In the genomic region with DNA sequence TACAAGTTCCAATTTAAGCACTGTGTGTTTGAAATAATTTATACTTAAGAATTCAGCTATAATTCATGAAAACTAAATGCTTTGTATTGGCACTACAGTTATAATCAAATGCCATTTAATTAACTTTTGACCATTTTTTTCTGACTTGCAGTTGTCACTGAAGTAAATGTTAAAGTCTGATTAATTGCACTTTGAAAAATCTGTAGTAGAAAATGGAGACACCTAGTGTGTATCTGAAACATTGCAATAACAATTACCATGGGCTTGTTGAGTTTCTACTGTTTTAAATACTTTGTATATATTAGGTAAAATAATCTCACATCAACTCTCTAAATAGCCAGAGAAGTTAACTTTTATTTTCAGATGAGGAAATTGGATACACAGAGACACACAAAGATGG, we compare ENCODE assay signal across 11 cellular contexts.
DNase-seq lines count a peak whose midpoint lies in the region; ATAC-seq and TF ChIP-seq lines count a peak whose summit lies in the region.
"Had no signal": no experiment of that assay in that cellular context is flagged by ENCODE, and none has a peak within 500 bp of the region (broad histone marks: within the 10 kb centered on the region; RNA-seq: fewer than 3 reads in every experiment).

No MANE protein-coding gene starts in this region.

- no peaks in the 10 kb centered on the region for H3K79me2 ChIP-seq in neural cell (replicated peaks; ENCODE audit: insufficient read depth, low read length)

- H3K27me3 ChIP-seq in brain microvascular endothelial cell (replicated peaks) (no peaks in the 10 kb centered on the region), neural cell (ENCODE audit: insufficient read depth, low read depth, low read length) (no peaks in the 10 kb centered on the region)
- H3K27me3 ChIP-seq: thyroid gland had no signal

- H3K9ac ChIP-seq in neural cell (ENCODE audit: low read length) = no peak overlapping the region

- H3K4me3 ChIP-seq in brain microvascular endothelial cell (ENCODE audit: low read depth, low read length) (no peak overlapping the region), neural cell (ENCODE audit: low read length) (no peak overlapping the region)
- H3K4me3 ChIP-seq: SK-N-MC, thyroid gland had no signal

- no peaks in the 10 kb centered on the region for H3K9me3 ChIP-seq in neural cell (ENCODE audit: low read length)
- H3K9me3 ChIP-seq: thyroid gland had no signal

- peak; percentile 2 for DNase-seq in NCI-H1105 treated with DMSO at 0.1 percent for 48 hours (lab: John Stamatoyannopoulos, UW)
- DNase-seq in NCI-H1105 (lab: John Stamatoyannopoulos, UW) = no peak
- peak; percentile 60 to 81 for DNase-seq in Kasumi-1 (lab: John Stamatoyannopoulos, UW)
- DNase-seq in brain microvascular endothelial cell = no peak
- no peak for DNase-seq in SK-N-DZ (ENCODE audit: low spot score)
- DNase-seq in germinal center (ENCODE audit: low spot score) = no peak
- DNase-seq: posterior cingulate gyrus, thyroid gland had no signal

- no peak overlapping the region for H3K4me2 ChIP-seq in neural cell (ENCODE audit: low read length)

- H3K36me3 ChIP-seq in brain microvascular endothelial cell (replicated peaks) (no peaks in the 10 kb centered on the region), neural cell (ENCODE audit: insufficient read depth, low read length) (no peaks in the 10 kb centered on the region)
- H3K36me3 ChIP-seq: thyroid gland had no signal

- TF ChIP-seq EP300 in neural cell (conservative IDR thresholded peaks at IDR 0.05; ENCODE audit: poor library complexity, severe bottlenecking) = no peak

- H4K20me1 ChIP-seq in neural cell (ENCODE audit: insufficient read depth) = no peaks in the 10 kb centered on the region

- no peak for ATAC-seq in GM21447 (IDR thresholded peaks at IDR 0.05; ENCODE audit: unreplicated experiment)

- H3K27ac ChIP-seq in brain microvascular endothelial cell (no peak overlapping the region), neural cell (ENCODE audit: low read length) (no peak overlapping the region)
- H3K27ac ChIP-seq: SK-N-MC, thyroid gland had no signal

- TF ChIP-seq CTCF in brain microvascular endothelial cell (IDR thresholded peaks at IDR 0.05; ENCODE audit: low read depth, low read length, missing control alignments) (peak; percentile 36), neural cell (IDR thresholded peaks at IDR 0.05; ENCODE audit: poor library complexity, severe bottlenecking) (peak; percentile 66)

- peak; percentile 68 for TF ChIP-seq RAD21 in neural cell (conservative IDR thresholded peaks at IDR 0.05)

- no peaks in the 10 kb centered on the region for H3F3A ChIP-seq in neural cell (ENCODE audit: insufficient read depth, low read length, poor library complexity, severe bottlenecking)

- H3K9me2 ChIP-seq in neural cell (ENCODE audit: insufficient read depth, low read length) = no peaks in the 10 kb centered on the region

- in situ Hi-C loops in brain microvascular endothelial cell (cut with HindIII; ENCODE audit: low pct_ligation_motif_present, low sequenced_read_pairs) = no loop called here

- no peak overlapping the region for H2AFZ ChIP-seq in neural cell (ENCODE audit: low read depth, low read length)

TF ChIP-seq in neural cell, 6 proteins besides CTCF, POLR2A, EP300 and RAD21:
- peak; percentile 72 for TF ChIP-seq SMC3 (conservative IDR thresholded peaks at IDR 0.05; ENCODE audit: poor library complexity)
- TF ChIP-seq MXI1 (conservative IDR thresholded peaks at IDR 0.05; ENCODE audit: poor library complexity, severe bottlenecking) = no peak

Comparison
In these comparisons a context has a peak if more than half of its experiments do, and no peak if none do; other contexts are left out.
1. DNase-seq: peak in NCI-H1105 treated with DMSO at 0.1 percent for 48 hours (single experiment) and Kasumi-1 (2 of 2); none in NCI-H1105 (single experiment), brain microvascular endothelial cell (single experiment), SK-N-DZ (single experiment) and germinal center (single experiment).